Comparison of ENCODE assay signal across 37 cellular contexts in genomic region chr6:19870322-19870721, GRCh38. TPM values are rescaled to one million over a fixed set of nuclear protein-coding genes. Genes with fewer than 3 reads are reported as not detected.
"Had no signal": no experiment of that assay in that cellular context is flagged by ENCODE, and none has a peak within 500 bp of the region (broad histone marks: within the 10 kb centered on the region; RNA-seq: fewer than 3 reads in every experiment).

No MANE protein-coding gene starts in this region.

- H3K4me3 ChIP-seq: MG63 had no signal

- H3K27ac ChIP-seq: KMS-11 had no signal

- H3K27me3 ChIP-seq: MG63 had no signal

- H3K9ac ChIP-seq: KMS-11 had no signal

- H3K9me3 ChIP-seq: MG63 had no signal

- H3K36me3 ChIP-seq: MG63 had no signal

- H3K4me2 ChIP-seq: KMS-11 had no signal

- DNase-seq: Karpas-422, Kasumi-1, KBM-7, MG63, MM.1S, MV-4-11, NCI-H1048, NCI-H1092, NCI-H1092 treated with DMSO at 0.1 percent for 48 hours, NCI-H1105, NCI-H1105 treated with DMSO at 0.1 percent for 48 hours, NCI-H1417, NCI-H1417 treated with DMSO at 0.1 percent for 48 hours, NCI-H1436, NCI-H1436 treated with DMSO at 0.1 percent for 48 hours, NCI-H146, NCI-H1694, NCI-H1694 treated with DMSO at 0.1 percent for 48 hours, NCI-H187, NCI-H187 treated with DMSO at 0.1 percent for 48 hours, NCI-H1930, NCI-H2029, NCI-H2029 treated with DMSO at 0.1 percent for 48 hours, NCI-H2081, NCI-H2081 treated with DMSO at 0.1 percent for 48 hours, NCI-H2107, NCI-H2171, NCI-H2171 treated with DMSO at 0.1 percent for 48 hours, NCI-H2227 treated with DMSO at 0.1 percent for 48 hours, NCI-H226, NCI-H345, NCI-H446, NCI-H446 treated with DMSO at 0.1 percent for 48 hours, NCI-H510A had no signal

RNA-seq across cellular contexts. Expression of gene ID4, which starts 33.2 kb away (rescaled TPM):
- total RNA-seq: LHCN-M2, MCF 10A had no signal
